Comparison of ENCODE assay signal across 8 cellular contexts in genomic region chr6:17394192-17394611, GRCh38. TPM values are rescaled to one million over a fixed set of nuclear protein-coding genes. Genes with fewer than 3 reads are reported as not detected.
A peak's percentile ranks its signal among the peaks of the same experiment; 100 is the strongest.
DNase-seq lines count a peak whose midpoint lies in the region; ATAC-seq and TF ChIP-seq lines count a peak whose summit lies in the region.

No MANE protein-coding gene starts in this region.

- no peaks in the 10 kb centered on the region for H3K27me3 ChIP-seq in endocrine pancreas (ENCODE audit: control insufficient read depth, insufficient read depth, low read length)
- peaks cover 6% of the 10 kb centered on the region for H3K27me3 ChIP-seq in transverse colon

- H3K36me3 ChIP-seq in endocrine pancreas (ENCODE audit: control insufficient read depth, insufficient read depth, low read length) = no peaks in the 10 kb centered on the region
- no peaks in the 10 kb centered on the region for H3K36me3 ChIP-seq in transverse colon

- peak overlapping the region; percentile 75 to 90 (median 90) for H3K27ac ChIP-seq in transverse colon

- TF ChIP-seq CTCF in transverse colon (IDR thresholded peaks at IDR 0.05) = no peak

- in situ Hi-C loops in SK-MEL-5 (cut with HindIII; ENCODE audit: low pct_unique_long_range_greater_than_20kb, low sequenced_read_pairs) = no loop called here
- in situ Hi-C loops in transverse colon (cut with MboI; ENCODE audit: low pct_ligation_motif_present in 1 of 4, low pct_unique_long_range_greater_than_20kb in 1 of 4, low sequenced_read_pairs in 3 of 4) = no loop called here

- peak overlapping the region; percentile 47 for H3K9ac ChIP-seq in endocrine pancreas (ENCODE audit: control insufficient read depth, insufficient read depth, low read length)

- DNase-seq in A172 (ENCODE audit: low spot score) (peak; percentile 72), GOT3 (lab: John Stamatoyannopoulos, UW) (peak; percentile 7), SK-MEL-5 (ENCODE audit: low read depth, low spot score) (peak; percentile 61), memory B cell (ENCODE audit: low spot score in 2 of 2) (no peak), transverse colon (peak; percentile 51), UCSD-AML1 (lab: John Stamatoyannopoulos, UW; ENCODE audit: unreplicated experiment) (no peak)

- peaks cover 26% of the 10 kb centered on the region for H3K27me3 Mint-ChIP-seq in memory B cell

- H3K36me3 Mint-ChIP-seq in memory B cell = no peaks in the 10 kb centered on the region

- TF ChIP-seq EP300 in transverse colon (IDR thresholded peaks at IDR 0.05; ENCODE audit: low read depth) = no peak

- H3K4me3 ChIP-seq in endocrine pancreas (ENCODE audit: control insufficient read depth, insufficient read depth, low read length) = peak overlapping the region; percentile 68
- peak overlapping the region; percentile 40 to 93 (median 66) for H3K4me3 ChIP-seq in transverse colon

- H3K4me1 Mint-ChIP-seq in memory B cell = peaks cover 4% of the 10 kb centered on the region

- intact Hi-C loops in transverse colon (cut with DNase I; ENCODE audit: low total_unique reads) = no loop called here

- H3K9me3 ChIP-seq in endocrine pancreas (ENCODE audit: control insufficient read depth, low read length) (no peaks in the 10 kb centered on the region), transverse colon (no peaks in the 10 kb centered on the region)

- no peak overlapping the region for H3K27ac Mint-ChIP-seq in memory B cell

- no peak for TF ChIP-seq POLR2A in transverse colon (IDR thresholded peaks at IDR 0.05)

- ATAC-seq in memory B cell (ENCODE audit: low read depth) = no peak
- ATAC-seq in HG03196 (IDR thresholded peaks at IDR 0.05; ENCODE audit: unreplicated experiment) = no peak

- H3K4me1 ChIP-seq in endocrine pancreas (ENCODE audit: control insufficient read depth, insufficient read depth, low read length) (peaks cover 3% of the 10 kb centered on the region), transverse colon (peaks cover 0 to 23% (median 5%) of the 10 kb centered on the region in 4 donors)

- WGBS in transverse colon (ENCODE audit: low coverage in 1 of 2), 2 donors = 0 to 9% methylated on average over 1 to 12 of the region's 12 CpGs

- H3K4me3 Mint-ChIP-seq in memory B cell = peak overlapping the region; percentile 54

- peaks cover 1% of the 10 kb centered on the region for H3K9me3 Mint-ChIP-seq in memory B cell

RNA-seq across cellular contexts. Expression of gene CAP2, which starts 0.8 kb away (rescaled TPM):
- total RNA-seq in A172 (2014; rRNA removed; shearing (Covaris generic)) = 20.2 and 27.8 TPM in 2 replicates
- total RNA-seq in SK-MEL-5 (2014; rRNA removed; shearing (Covaris generic)) = 21.3 and 21.8 TPM in 2 replicates
- 24.2 and 27.1 TPM in 2 replicates for polyA plus RNA-seq in SK-MEL-5 (2015; cell fraction: cytosol; rRNA removed)
- polyA plus RNA-seq in SK-MEL-5 (2015; cell fraction: nucleus; rRNA removed) = 11.4 and 17.3 TPM in 2 replicates
- 10 to 100 TPM in 1 of 4 donors, 1 to 10 TPM in 3; 4.8 to 10.1 (median 7.8) TPM for total RNA-seq in transverse colon

Comparison
In these comparisons a context has a peak if more than half of its experiments do, and no peak if none do; other contexts are left out.
1. DNase-seq: peak in A172 (single experiment), GOT3 (single experiment), SK-MEL-5 (single experiment) and transverse colon (single experiment); none in memory B cell (0 of 2) and UCSD-AML1 (single experiment).